Comparison of ENCODE assay signal across 10 cellular contexts in genomic region chr3:102059145-102059943, GRCh38.
A peak's percentile ranks its signal among the peaks of the same experiment; 100 is the strongest.
DNase-seq lines count a peak whose midpoint lies in the region; ATAC-seq, FAIRE-seq and TF ChIP-seq lines count a peak whose summit lies in the region.
"Had no signal": no experiment of that assay in that cellular context is flagged by ENCODE, and none has a peak within 500 bp of the region (broad histone marks: within the 10 kb centered on the region; RNA-seq: fewer than 3 reads in every experiment).

No MANE protein-coding gene starts in this region.

- intact Hi-C loops in left ventricle myocardium superior (cut with micrococcal nuclease): no loop called here

- ATAC-seq in GM19324 (IDR thresholded peaks at IDR 0.05; ENCODE audit: low FRiP score, unreplicated experiment) (peak; percentile 84), HG02970 (IDR thresholded peaks at IDR 0.05; ENCODE audit: low FRiP score, unreplicated experiment) (peak; percentile 59), left ventricle myocardium superior (no peak)

- no peaks in the 10 kb centered on the region for H3K27me3 ChIP-seq in GM06990 (replicated peaks; ENCODE audit: control insufficient read depth, insufficient read depth, low read length)

- no peak for TF ChIP-seq CTCF in GM06990 (IDR thresholded peaks at IDR 0.05; ENCODE audit: insufficient read depth, low read length, poor library complexity, severe bottlenecking)

- FAIRE-seq in HTR-8/SVneo (lab: Jason Lieb, UNC): no peak
- FAIRE-seq: RCC 7860 had no signal

- no peak overlapping the region for H3K4me3 ChIP-seq in GM06990 (replicated peaks; ENCODE audit: low read depth, low read length)

- H3K36me3 ChIP-seq in GM06990 (ENCODE audit: control insufficient read depth, insufficient read depth, low read length): no peaks in the 10 kb centered on the region

- DNase-seq in GM06990 (ENCODE audit: extremely low read depth, insufficient read length) (peak; percentile 69), RPMI8226 (peak; percentile 76), NCI-H2107 (lab: John Stamatoyannopoulos, UW) (no peak), left ventricle myocardium superior (no peak), NCI-H2081 (lab: John Stamatoyannopoulos, UW) (no peak), HTR-8/SVneo (ENCODE audit: insufficient read length, low spot score) (no peak)
- DNase-seq: effector CD4-positive, alpha-beta T cell had no signal

Comparison
In these comparisons a context has a peak if more than half of its experiments do, and no peak if none do; other contexts are left out.
1. DNase-seq: peak in GM06990 (single experiment) and RPMI8226 (single experiment); none in NCI-H2107 (single experiment), left ventricle myocardium superior (single experiment), NCI-H2081 (0 of 2) and HTR-8/SVneo (single experiment).